ENCODE assay signal across 18 cellular contexts in the genomic region with DNA sequence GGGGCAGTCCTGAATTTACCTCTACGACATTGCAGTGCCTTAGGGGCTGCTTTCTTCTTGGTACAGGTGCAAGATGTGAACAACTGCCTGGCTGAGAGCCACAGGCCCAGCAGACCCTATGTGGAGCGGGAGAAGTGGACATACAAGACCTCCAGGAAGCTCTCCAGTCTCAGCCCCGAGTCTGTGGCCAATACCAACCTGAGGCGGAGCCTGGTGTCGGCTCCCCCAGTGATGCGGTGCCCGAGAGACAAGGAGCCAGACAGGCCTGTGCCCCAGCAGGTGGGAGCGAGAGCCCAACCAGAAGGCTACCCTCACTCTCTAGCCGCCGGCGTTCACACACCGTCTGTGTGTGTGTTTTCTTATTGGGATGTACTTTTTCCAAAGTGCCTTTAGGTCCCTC. TPM values are rescaled to one million over a fixed set of nuclear protein-coding genes. Genes with fewer than 3 reads are reported as not detected.
DNase-seq lines count a peak whose midpoint lies in the region; ATAC-seq and TF ChIP-seq lines count a peak whose summit lies in the region.
"Had no signal": no experiment of that assay in that cellular context is flagged by ENCODE, and none has a peak within 500 bp of the region (broad histone marks: within the 10 kb centered on the region; RNA-seq: fewer than 3 reads in every experiment).

No MANE protein-coding gene starts in this region.

- H3K4me1 ChIP-seq in GM23338 (ENCODE audit: insufficient read depth) = no peaks in the 10 kb centered on the region
- H3K4me1 ChIP-seq in colonic mucosa = no peaks in the 10 kb centered on the region
- no peaks in the 10 kb centered on the region for H3K4me1 ChIP-seq in gastrocnemius medialis
- H3K4me1 ChIP-seq in CD8-positive, alpha-beta memory T cell (ENCODE audit: insufficient read depth, low read length) = no peaks in the 10 kb centered on the region
- H3K4me1 ChIP-seq: Caco-2 had no signal

- intact Hi-C loops in colonic mucosa (cut with DNase I) (no loop called here), gastrocnemius medialis (cut with DNase I; ENCODE audit: low total_unique reads) (no loop called here)

- peaks cover 8% of the 10 kb centered on the region for H3K9me3 ChIP-seq in colonic mucosa
- peaks cover 0 to 7% (median 0%) of the 10 kb centered on the region in 3 donors for H3K9me3 ChIP-seq in gastrocnemius medialis
- H3K9me3 ChIP-seq in CD8-positive, alpha-beta memory T cell (ENCODE audit: low read length) = no peaks in the 10 kb centered on the region

- peaks cover 3% of the 10 kb centered on the region for H3K27me3 Mint-ChIP-seq in GM23338 (ENCODE audit: insufficient read depth, low read depth, poor library complexity)
- peaks cover 22% of the 10 kb centered on the region for H3K27me3 Mint-ChIP-seq in type B pancreatic cell
- H3K27me3 Mint-ChIP-seq in CD8-positive, alpha-beta memory T cell = peaks cover 0 to 1% of the 10 kb centered on the region in 2 donors

- no peak for DNase-seq in GM23338 (ENCODE audit: low spot score)
- peak; percentile 6 for DNase-seq in colonic mucosa
- DNase-seq in mesenteric fat pad (ENCODE audit: low spot score) = peak; percentile 68
- peak; percentile 67 for DNase-seq in type B pancreatic cell (ENCODE audit: extremely low spot score, unreplicated experiment)
- no peak for DNase-seq in gastrocnemius medialis
- no peak for DNase-seq in CD8-positive, alpha-beta memory T cell
- DNase-seq in NCI-H1694 treated with DMSO at 0.1 percent for 48 hours (lab: John Stamatoyannopoulos, UW) = no peak
- DNase-seq: AML-193, DMS153, HCEC 1CT, NCI-H1930, NCI-H2171, NCI-H446 had no signal

- peaks cover 27% of the 10 kb centered on the region for H3K9me3 Mint-ChIP-seq in GM23338
- peaks cover 4% of the 10 kb centered on the region for H3K9me3 Mint-ChIP-seq in type B pancreatic cell
- H3K9me3 Mint-ChIP-seq in CD8-positive, alpha-beta memory T cell = peaks cover 10 to 24% (median 19%) of the 10 kb centered on the region in 5 donors

- no peak overlapping the region for H3K27ac ChIP-seq in GM23338 (ENCODE audit: low read depth)
- H3K27ac ChIP-seq in colonic mucosa = no peak overlapping the region
- no peak overlapping the region for H3K27ac ChIP-seq in gastrocnemius medialis
- no peak overlapping the region for H3K27ac ChIP-seq in CD8-positive, alpha-beta memory T cell (ENCODE audit: low read depth, low read length)
- H3K27ac ChIP-seq: RWPE1 had no signal

- no peaks in the 10 kb centered on the region for H3F3A ChIP-seq in GM23338 (replicated peaks; ENCODE audit: low read depth)

- H3K27me3 ChIP-seq in GM23338 (ENCODE audit: insufficient read depth) = no peaks in the 10 kb centered on the region
- no peaks in the 10 kb centered on the region for H3K27me3 ChIP-seq in colonic mucosa
- no peaks in the 10 kb centered on the region for H3K27me3 ChIP-seq in gastrocnemius medialis
- no peaks in the 10 kb centered on the region for H3K27me3 ChIP-seq in CD8-positive, alpha-beta memory T cell (ENCODE audit: insufficient read depth, low read length, poor library complexity, severe bottlenecking)

- peaks cover 4% of the 10 kb centered on the region; the same call in 2 of the 3 replicates for H3K36me3 Mint-ChIP-seq in GM23338 (ENCODE audit: low read depth)
- H3K36me3 Mint-ChIP-seq in type B pancreatic cell = no peaks in the 10 kb centered on the region
- H3K36me3 Mint-ChIP-seq in CD8-positive, alpha-beta memory T cell = peaks cover 4 to 32% (median 12%) of the 10 kb centered on the region in 3 donors
- H3K36me3 Mint-ChIP-seq: CD14-positive monocyte had no signal

- POLR2A ChIA-PET in CD8-positive, alpha-beta memory T cell (lab: Charles Lee) = no interaction called here

- CTCF ChIA-PET in CD8-positive, alpha-beta memory T cell (lab: Charles Lee) = no interaction called here

- ATAC-seq in GM23338 (peak; percentile 65), gastrocnemius medialis (no peak)
- ATAC-seq: K562 had no signal

- no peak overlapping the region for H3K9ac ChIP-seq in colonic mucosa (ENCODE audit: low read depth in 2 of 2, low read length in 2 of 2)

- in situ Hi-C loops in gastrocnemius medialis (cut with MboI; ENCODE audit: low sequenced_read_pairs in 4 of 4) = loop anchor here in 2 of 4 donors (10.0 to 25.0 kb wide), 3 partner anchors 94 to 377 kb away; a partner anchor contains a TSS

- H3K4me3 Mint-ChIP-seq in GM23338 (no peak overlapping the region), type B pancreatic cell (no peak overlapping the region)
- no peak overlapping the region for H3K4me3 Mint-ChIP-seq in CD8-positive, alpha-beta memory T cell
- H3K4me3 Mint-ChIP-seq: CD14-positive monocyte had no signal

- H3K4me1 Mint-ChIP-seq in GM23338 (no peaks in the 10 kb centered on the region), type B pancreatic cell (ENCODE audit: unreplicated experiment) (no peaks in the 10 kb centered on the region)
- H3K4me1 Mint-ChIP-seq in CD8-positive, alpha-beta memory T cell = no peaks in the 10 kb centered on the region
- H3K4me1 Mint-ChIP-seq: CD14-positive monocyte had no signal

- TF ChIP-seq POLR2A in gastrocnemius medialis (IDR thresholded peaks at IDR 0.05) = no peak

- no peaks in the 10 kb centered on the region for H3K9me2 ChIP-seq in GM23338 (ENCODE audit: insufficient read depth)

- no peaks in the 10 kb centered on the region; the same call in 1 of the 2 replicates for H3K36me3 ChIP-seq in GM23338 (ENCODE audit: insufficient read depth)
- H3K36me3 ChIP-seq in colonic mucosa = no peaks in the 10 kb centered on the region
- H3K36me3 ChIP-seq in gastrocnemius medialis = no peaks in the 10 kb centered on the region
- H3K36me3 ChIP-seq in CD8-positive, alpha-beta memory T cell (ENCODE audit: insufficient read depth, low read length) = no peaks in the 10 kb centered on the region

- no peak overlapping the region for H2AFZ ChIP-seq in GM23338

- no peak overlapping the region for H3K27ac Mint-ChIP-seq in GM23338
- H3K27ac Mint-ChIP-seq in type B pancreatic cell = no peak overlapping the region
- H3K27ac Mint-ChIP-seq in CD8-positive, alpha-beta memory T cell = no peak overlapping the region
- H3K27ac Mint-ChIP-seq: CD14-positive monocyte had no signal

- H3K4me2 ChIP-seq in GM23338 = no peak overlapping the region

- no peak overlapping the region for H3K4me3 ChIP-seq in GM23338
- no peak overlapping the region for H3K4me3 ChIP-seq in colonic mucosa
- no peak overlapping the region for H3K4me3 ChIP-seq in gastrocnemius medialis
- no peak overlapping the region for H3K4me3 ChIP-seq in CD8-positive, alpha-beta memory T cell (ENCODE audit: low read length)
- H3K4me3 ChIP-seq: K562 had no signal

- no peak for TF ChIP-seq CTCF in GM23338 (conservative IDR thresholded peaks at IDR 0.05; ENCODE audit: low read depth in 2 of 2)
- TF ChIP-seq CTCF in colonic mucosa (IDR thresholded peaks at IDR 0.05) = no peak
- no peak for TF ChIP-seq CTCF in type B pancreatic cell (conservative IDR thresholded peaks at IDR 0.05)
- no peak for TF ChIP-seq CTCF in gastrocnemius medialis (IDR thresholded peaks at IDR 0.05 in 4 of 5, conservative IDR thresholded peaks at IDR 0.05 in 1 of 5)

- H3K79me2 ChIP-seq in GM23338 (replicated peaks; ENCODE audit: insufficient read depth) = no peaks in the 10 kb centered on the region

- H4K20me1 ChIP-seq in GM23338 (replicated peaks; ENCODE audit: insufficient read depth) = no peaks in the 10 kb centered on the region

TF ChIP-seq in GM23338, 12 proteins besides CTCF, POLR2A, EP300 and RAD21 (continues in another document):
- TF ChIP-seq, protein P1, sequence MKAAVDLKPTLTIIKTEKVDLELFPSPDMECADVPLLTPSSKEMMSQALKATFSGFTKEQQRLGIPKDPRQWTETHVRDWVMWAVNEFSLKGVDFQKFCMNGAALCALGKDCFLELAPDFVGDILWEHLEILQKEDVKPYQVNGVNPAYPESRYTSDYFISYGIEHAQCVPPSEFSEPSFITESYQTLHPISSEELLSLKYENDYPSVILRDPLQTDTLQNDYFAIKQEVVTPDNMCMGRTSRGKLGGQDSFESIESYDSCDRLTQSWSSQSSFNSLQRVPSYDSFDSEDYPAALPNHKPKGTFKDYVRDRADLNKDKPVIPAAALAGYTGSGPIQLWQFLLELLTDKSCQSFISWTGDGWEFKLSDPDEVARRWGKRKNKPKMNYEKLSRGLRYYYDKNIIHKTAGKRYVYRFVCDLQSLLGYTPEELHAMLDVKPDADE (IDR thresholded peaks at IDR 0.05) = no peak

RNA-seq across cellular contexts. Expression of a gene that starts 59.6 kb away (rescaled TPM):
- 0.35 TPM in 1 of 2 replicates, not detected in the other for total RNA-seq in GM23338 (2014; rRNA removed; shearing (Covaris generic))
- polyA plus RNA-seq in GM23338 (2016; fragmentation: Nextera tagmentation; extraction: Ambion mirVana) = not detected in 2 replicates
- total RNA-seq in colonic mucosa (under 1 TPM; 0.11 to 0.72 TPM), mesenteric fat pad (0.39 TPM), type B pancreatic cell (ENCODE audit: low replicate concordance) (0.07 and 0.97 TPM in 2 replicates), gastrocnemius medialis (not detected)
- under 1 TPM; 0.35 to 0.69 TPM for total RNA-seq in CD8-positive, alpha-beta memory T cell
- not detected for polyA plus RNA-seq in CD8-positive, alpha-beta memory T cell
- total RNA-seq: SK-MEL-5 had no signal
- polyA plus RNA-seq: CD14-positive monocyte had no signal

Comparison
In these comparisons a context has a peak if more than half of its experiments do, and no peak if none do; other contexts are left out.
1. DNase-seq: peak in colonic mucosa (single experiment), mesenteric fat pad (single experiment) and type B pancreatic cell (single experiment); none in GM23338 (single experiment), gastrocnemius medialis (0 of 2), CD8-positive, alpha-beta memory T cell (0 of 5) and NCI-H1694 treated with DMSO at 0.1 percent for 48 hours (single experiment).